9 cellular contexts compared by ENCODE assay signal in genomic region chr19:46428278-46429141, GRCh38. TPM values are rescaled to one million over a fixed set of nuclear protein-coding genes. Genes with fewer than 3 reads are reported as not detected.
DNase-seq lines count a peak whose midpoint lies in the region; ATAC-seq and TF ChIP-seq lines count a peak whose summit lies in the region.
"Had no signal": no experiment of that assay in that cellular context is flagged by ENCODE, and none has a peak within 500 bp of the region (broad histone marks: within the 10 kb centered on the region; RNA-seq: fewer than 3 reads in every experiment).

TSS of gene PNMA8C (minus strand) at chr19:46428936. CDS start at chr19:46428359, 577 bp downstream.

- POLR2A ChIA-PET in activated B cell treated with CpG ODN at 0.5 μM for 24 hours (lab: Charles Lee), result no interaction called here

- ATAC-seq in activated B cell treated with CpG ODN at 0.5 μM for 24 hours (ENCODE audit: low read depth), result peak; percentile 54
- no peak for ATAC-seq in HG02571 (IDR thresholded peaks at IDR 0.05; ENCODE audit: unreplicated experiment)
- no peak for ATAC-seq in GM21619 (IDR thresholded peaks at IDR 0.05; ENCODE audit: unreplicated experiment)

- TF ChIP-seq CTCF in activated B cell treated with CpG ODN at 0.5 μM for 24 hours (IDR thresholded peaks at IDR 0.05) (no peak), chondrocyte (IDR thresholded peaks at IDR 0.05) (no peak)

- intact Hi-C loops in activated B cell treated with CpG ODN at 0.5 μM for 24 hours (cut with micrococcal nuclease), result no loop called here

- peak; percentile 96 for DNase-seq in Ammon's horn (ENCODE audit: low spot score)
- peak; percentile 13 for DNase-seq in LoVo (ENCODE audit: low spot score)
- no peak for DNase-seq in activated B cell treated with CpG ODN at 0.5 μM for 24 hours
- DNase-seq in chondrocyte (ENCODE audit: low spot score), result no peak
- peak; percentile 95 for DNase-seq in left kidney (ENCODE audit: low read depth, low spot score)
- DNase-seq in stimulated activated CD4-positive, alpha-beta T cell treated with anti-CD3 and anti-CD28 coated beads, TNF-alpha, amount 100 ng/mL, for 24 hours (ENCODE audit: low read depth in 3 of 3), result peak in 2 of 3 experiments; percentile 27 to 57

- H3K36me3 Mint-ChIP-seq in activated B cell treated with CpG ODN at 0.5 μM for 24 hours (ENCODE audit: low read depth), result no peaks in the 10 kb centered on the region
- no peaks in the 10 kb centered on the region for H3K36me3 Mint-ChIP-seq in chondrocyte (ENCODE audit: low read depth)

- H3K27ac Mint-ChIP-seq in activated B cell treated with CpG ODN at 0.5 μM for 24 hours (no peak within 1 kb of the TSS), chondrocyte (ENCODE audit: unreplicated experiment) (no peak within 1 kb of the TSS)

- H3K27me3 Mint-ChIP-seq in activated B cell treated with CpG ODN at 0.5 μM for 24 hours, result peaks cover 58% of the 10 kb centered on the region
- no peaks in the 10 kb centered on the region for H3K27me3 Mint-ChIP-seq in chondrocyte (ENCODE audit: low read depth)

- H3K4me1 Mint-ChIP-seq in activated B cell treated with CpG ODN at 0.5 μM for 24 hours, result peaks cover 26% of the 10 kb centered on the region
- H3K4me1 Mint-ChIP-seq in chondrocyte (ENCODE audit: low read depth), result peaks cover 25% of the 10 kb centered on the region

- H3K4me3 Mint-ChIP-seq in activated B cell treated with CpG ODN at 0.5 μM for 24 hours (peak within 1 kb of the TSS; percentile 70), chondrocyte (ENCODE audit: unreplicated experiment) (peak within 1 kb of the TSS; percentile 66)

- H3K9me3 Mint-ChIP-seq in activated B cell treated with CpG ODN at 0.5 μM for 24 hours (no peaks in the 10 kb centered on the region), chondrocyte (ENCODE audit: low read depth) (no peaks in the 10 kb centered on the region)

- CTCF ChIA-PET in activated B cell treated with CpG ODN at 0.5 μM for 24 hours (lab: Charles Lee), result no interaction called here

RNA-seq across cellular contexts. Expression of gene PNMA8C, which starts in this region (rescaled TPM):
- total RNA-seq in activated B cell treated with CpG ODN at 0.5 μM for 24 hours, result not detected in 2 replicates
- total RNA-seq in chondrocyte, result 0.10 to 0.27 TPM (median 0.20 TPM) in 3 replicates
- total RNA-seq: activated CD8-positive, alpha-beta memory T cell treated with anti-CD3 and anti-CD28 coated beads for 36 hours had no signal

Comparison
In these comparisons a context has a peak if more than half of its experiments do, and no peak if none do; other contexts are left out.
1. Peak in ATAC-seq in activated B cell treated with CpG ODN at 0.5 μM for 24 hours; RNA of the gene not detected or under 1 TPM.
2. DNase-seq: peak in Ammon's horn (single experiment), LoVo (single experiment), left kidney (single experiment) and stimulated activated CD4-positive, alpha-beta T cell treated with anti-CD3 and anti-CD28 coated beads, TNF-alpha, amount 100 ng/mL, for 24 hours (2 of 3); none in activated B cell treated with CpG ODN at 0.5 μM for 24 hours (single experiment) and chondrocyte (single experiment).